ENCODE assay signal across 9 cellular contexts in genomic region chr9:136587145-136587943, GRCh38. TPM values are rescaled to one million over a fixed set of nuclear protein-coding genes. Genes with fewer than 3 reads are reported as not detected.
DNase-seq lines count a peak whose midpoint lies in the region; ATAC-seq and TF ChIP-seq lines count a peak whose summit lies in the region.
"Had no signal": no experiment of that assay in that cellular context is flagged by ENCODE, and none has a peak within 500 bp of the region (broad histone marks: within the 10 kb centered on the region; RNA-seq: fewer than 3 reads in every experiment).

No MANE protein-coding gene starts in this region.

- H3K4me3 ChIP-seq in HL-60 (replicated peaks; ENCODE audit: insufficient read depth, low read length) (0 out of 2 replicates have a peak overlapping the region, but pooled peaks have one; percentile 1), skin epidermis (no peak overlapping the region)

- peak overlapping the region; percentile 64 for H3K27ac ChIP-seq in HL-60 (replicated peaks)
- H3K27ac ChIP-seq in skin epidermis, result peak overlapping the region in 15 of 21 experiments; percentile 1 to 78 (median 25)

- H3K27me3 Mint-ChIP-seq in WTC11 (ENCODE audit: low read depth), result no peaks in the 10 kb centered on the region; the same call in 1 of the 2 replicates

- H3K27ac Mint-ChIP-seq in WTC11, result no peak overlapping the region; the same call in 1 of the 2 replicates

- CTCF ChIA-PET in WTC11 (lab: Charles Lee), result interaction anchor here (0.7 to 2.9 kb wide), 15 partner anchors 9 to 223 kb away, joined by 3 to 17 read pairs (median 4); partner anchors contain the start of gene DNLZ

- DNase-seq in HL-60 (ENCODE audit: low read depth in 1 of 2, low spot score in 1 of 2) (peak; percentile 94 to 97), WTC11 (ENCODE audit: low spot score) (peak; percentile 86), iPS-NIHi11 (ENCODE audit: low spot score) (peak; percentile 67), mesenteric fat pad (ENCODE audit: low spot score) (no peak), GM20000 (ENCODE audit: low spot score) (no peak)
- DNase-seq in stimulated activated CD8-positive, alpha-beta memory T cell treated with anti-CD3 and anti-CD28 coated beads, Interleukin-4, amount 100 ng/mL, for 48 hours, result no peak

- peak overlapping the region; percentile 29 for H3K4me3 Mint-ChIP-seq in WTC11

- TF ChIP-seq CTCF in HL-60 (IDR thresholded peaks at IDR 0.05; ENCODE audit: insufficient read depth, low read length), result no peak
- TF ChIP-seq CTCF in WTC11 (IDR thresholded peaks at IDR 0.05), result no peak
- TF ChIP-seq CTCF in GM20000 (IDR thresholded peaks at IDR 0.05; ENCODE audit: extremely low read depth, missing control alignments), result no peak

- H3K9me3 Mint-ChIP-seq in WTC11, result no peaks in the 10 kb centered on the region
- H3K9me3 Mint-ChIP-seq: activated naive CD4-positive, alpha-beta T cell treated with anti-CD3 and anti-CD28 coated beads, Interleukin-2, amount 50 U/mL, for 72 hours had no signal

- peak; percentile 58 for ATAC-seq in WTC11
- no peak for ATAC-seq in GM21723 (IDR thresholded peaks at IDR 0.05; ENCODE audit: unreplicated experiment)

- POLR2A ChIA-PET in WTC11 (lab: Charles Lee), result interaction anchor here (0.6 to 2.5 kb wide), 5 partner anchors 9 to 654 kb away, joined by 3 to 28 read pairs (median 4); partner anchors contain the start of gene TUBB4B

- no peaks in the 10 kb centered on the region for H3K36me3 Mint-ChIP-seq in WTC11
- H3K36me3 Mint-ChIP-seq: activated naive CD4-positive, alpha-beta T cell treated with anti-CD3 and anti-CD28 coated beads, Interleukin-2, amount 50 U/mL, for 72 hours had no signal

- H3K27me3 ChIP-seq in HL-60 (ENCODE audit: insufficient read depth, poor library complexity, severe bottlenecking), result no peaks in the 10 kb centered on the region

- H3K4me1 Mint-ChIP-seq in WTC11, result peaks cover 39% of the 10 kb centered on the region

TF ChIP-seq in WTC11, 78 proteins besides CTCF, POLR2A, EP300 and RAD21 (continues in another document):
- TF ChIP-seq NFYB (CRISPR knock-in tag; conservative IDR thresholded peaks at IDR 0.05; ENCODE audit: low read depth) (no peak), SP1 (CRISPR knock-in tag; conservative IDR thresholded peaks at IDR 0.05) (0 out of 2 replicates have a peak, but pooled peaks have one; percentile 22), ZBTB21 (CRISPR knock-in tag; IDR thresholded peaks at IDR 0.05; ENCODE audit: borderline replicate concordance) (no peak), NFATC4 (CRISPR knock-in tag; IDR thresholded peaks at IDR 0.05) (no peak), CDX4 (CRISPR knock-in tag; IDR thresholded peaks at IDR 0.05; ENCODE audit: borderline replicate concordance) (no peak), MLX (CRISPR knock-in tag; IDR thresholded peaks at IDR 0.05) (no peak), FOXJ3 (CRISPR knock-in tag; IDR thresholded peaks at IDR 0.05; ENCODE audit: borderline replicate concordance) (no peak), ZNF671 (CRISPR knock-in tag; IDR thresholded peaks at IDR 0.05) (no peak), MYBL2 (CRISPR knock-in tag; IDR thresholded peaks at IDR 0.05) (no peak; the same call in 1 of the 2 replicates)
- TF ChIP-seq, protein P1, sequence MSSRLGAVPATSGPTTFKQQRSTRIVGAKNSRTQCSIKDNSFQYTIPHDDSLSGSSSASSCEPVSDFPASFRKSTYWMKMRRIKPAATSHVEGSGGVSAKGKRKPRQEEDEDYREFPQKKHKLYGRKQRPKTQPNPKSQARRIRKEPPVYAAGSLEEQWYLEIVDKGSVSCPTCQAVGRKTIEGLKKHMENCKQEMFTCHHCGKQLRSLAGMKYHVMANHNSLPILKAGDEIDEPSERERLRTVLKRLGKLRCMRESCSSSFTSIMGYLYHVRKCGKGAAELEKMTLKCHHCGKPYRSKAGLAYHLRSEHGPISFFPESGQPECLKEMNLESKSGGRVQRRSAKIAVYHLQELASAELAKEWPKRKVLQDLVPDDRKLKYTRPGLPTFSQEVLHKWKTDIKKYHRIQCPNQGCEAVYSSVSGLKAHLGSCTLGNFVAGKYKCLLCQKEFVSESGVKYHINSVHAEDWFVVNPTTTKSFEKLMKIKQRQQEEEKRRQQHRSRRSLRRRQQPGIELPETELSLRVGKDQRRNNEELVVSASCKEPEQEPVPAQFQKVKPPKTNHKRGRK (CRISPR knock-in tag; IDR thresholded peaks at IDR 0.05; ENCODE audit: borderline replicate concordance), result no peak
- TF ChIP-seq, protein P2, sequence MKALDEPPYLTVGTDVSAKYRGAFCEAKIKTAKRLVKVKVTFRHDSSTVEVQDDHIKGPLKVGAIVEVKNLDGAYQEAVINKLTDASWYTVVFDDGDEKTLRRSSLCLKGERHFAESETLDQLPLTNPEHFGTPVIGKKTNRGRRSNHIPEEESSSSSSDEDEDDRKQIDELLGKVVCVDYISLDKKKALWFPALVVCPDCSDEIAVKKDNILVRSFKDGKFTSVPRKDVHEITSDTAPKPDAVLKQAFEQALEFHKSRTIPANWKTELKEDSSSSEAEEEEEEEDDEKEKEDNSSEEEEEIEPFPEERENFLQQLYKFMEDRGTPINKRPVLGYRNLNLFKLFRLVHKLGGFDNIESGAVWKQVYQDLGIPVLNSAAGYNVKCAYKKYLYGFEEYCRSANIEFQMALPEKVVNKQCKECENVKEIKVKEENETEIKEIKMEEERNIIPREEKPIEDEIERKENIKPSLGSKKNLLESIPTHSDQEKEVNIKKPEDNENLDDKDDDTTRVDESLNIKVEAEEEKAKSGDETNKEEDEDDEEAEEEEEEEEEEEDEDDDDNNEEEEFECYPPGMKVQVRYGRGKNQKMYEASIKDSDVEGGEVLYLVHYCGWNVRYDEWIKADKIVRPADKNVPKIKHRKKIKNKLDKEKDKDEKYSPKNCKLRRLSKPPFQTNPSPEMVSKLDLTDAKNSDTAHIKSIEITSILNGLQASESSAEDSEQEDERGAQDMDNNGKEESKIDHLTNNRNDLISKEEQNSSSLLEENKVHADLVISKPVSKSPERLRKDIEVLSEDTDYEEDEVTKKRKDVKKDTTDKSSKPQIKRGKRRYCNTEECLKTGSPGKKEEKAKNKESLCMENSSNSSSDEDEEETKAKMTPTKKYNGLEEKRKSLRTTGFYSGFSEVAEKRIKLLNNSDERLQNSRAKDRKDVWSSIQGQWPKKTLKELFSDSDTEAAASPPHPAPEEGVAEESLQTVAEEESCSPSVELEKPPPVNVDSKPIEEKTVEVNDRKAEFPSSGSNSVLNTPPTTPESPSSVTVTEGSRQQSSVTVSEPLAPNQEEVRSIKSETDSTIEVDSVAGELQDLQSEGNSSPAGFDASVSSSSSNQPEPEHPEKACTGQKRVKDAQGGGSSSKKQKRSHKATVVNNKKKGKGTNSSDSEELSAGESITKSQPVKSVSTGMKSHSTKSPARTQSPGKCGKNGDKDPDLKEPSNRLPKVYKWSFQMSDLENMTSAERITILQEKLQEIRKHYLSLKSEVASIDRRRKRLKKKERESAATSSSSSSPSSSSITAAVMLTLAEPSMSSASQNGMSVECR (CRISPR knock-in tag; IDR thresholded peaks at IDR 0.05; ENCODE audit: borderline replicate concordance), result no peak
- TF ChIP-seq, protein P3, sequence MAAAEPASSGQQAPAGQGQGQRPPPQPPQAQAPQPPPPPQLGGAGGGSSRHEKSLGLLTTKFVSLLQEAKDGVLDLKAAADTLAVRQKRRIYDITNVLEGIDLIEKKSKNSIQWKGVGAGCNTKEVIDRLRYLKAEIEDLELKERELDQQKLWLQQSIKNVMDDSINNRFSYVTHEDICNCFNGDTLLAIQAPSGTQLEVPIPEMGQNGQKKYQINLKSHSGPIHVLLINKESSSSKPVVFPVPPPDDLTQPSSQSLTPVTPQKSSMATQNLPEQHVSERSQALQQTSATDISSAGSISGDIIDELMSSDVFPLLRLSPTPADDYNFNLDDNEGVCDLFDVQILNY (CRISPR knock-in tag; IDR thresholded peaks at IDR 0.05), result no peak
- TF ChIP-seq, protein P4, sequence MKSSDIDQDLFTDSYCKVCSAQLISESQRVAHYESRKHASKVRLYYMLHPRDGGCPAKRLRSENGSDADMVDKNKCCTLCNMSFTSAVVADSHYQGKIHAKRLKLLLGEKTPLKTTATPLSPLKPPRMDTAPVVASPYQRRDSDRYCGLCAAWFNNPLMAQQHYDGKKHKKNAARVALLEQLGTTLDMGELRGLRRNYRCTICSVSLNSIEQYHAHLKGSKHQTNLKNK (CRISPR knock-in tag; IDR thresholded peaks at IDR 0.05), result no peak
- TF ChIP-seq, protein P5, sequence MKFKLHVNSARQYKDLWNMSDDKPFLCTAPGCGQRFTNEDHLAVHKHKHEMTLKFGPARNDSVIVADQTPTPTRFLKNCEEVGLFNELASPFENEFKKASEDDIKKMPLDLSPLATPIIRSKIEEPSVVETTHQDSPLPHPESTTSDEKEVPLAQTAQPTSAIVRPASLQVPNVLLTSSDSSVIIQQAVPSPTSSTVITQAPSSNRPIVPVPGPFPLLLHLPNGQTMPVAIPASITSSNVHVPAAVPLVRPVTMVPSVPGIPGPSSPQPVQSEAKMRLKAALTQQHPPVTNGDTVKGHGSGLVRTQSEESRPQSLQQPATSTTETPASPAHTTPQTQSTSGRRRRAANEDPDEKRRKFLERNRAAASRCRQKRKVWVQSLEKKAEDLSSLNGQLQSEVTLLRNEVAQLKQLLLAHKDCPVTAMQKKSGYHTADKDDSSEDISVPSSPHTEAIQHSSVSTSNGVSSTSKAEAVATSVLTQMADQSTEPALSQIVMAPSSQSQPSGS (CRISPR knock-in tag; IDR thresholded peaks at IDR 0.05; ENCODE audit: borderline replicate concordance, low read depth), result no peak
- TF ChIP-seq, protein P6, sequence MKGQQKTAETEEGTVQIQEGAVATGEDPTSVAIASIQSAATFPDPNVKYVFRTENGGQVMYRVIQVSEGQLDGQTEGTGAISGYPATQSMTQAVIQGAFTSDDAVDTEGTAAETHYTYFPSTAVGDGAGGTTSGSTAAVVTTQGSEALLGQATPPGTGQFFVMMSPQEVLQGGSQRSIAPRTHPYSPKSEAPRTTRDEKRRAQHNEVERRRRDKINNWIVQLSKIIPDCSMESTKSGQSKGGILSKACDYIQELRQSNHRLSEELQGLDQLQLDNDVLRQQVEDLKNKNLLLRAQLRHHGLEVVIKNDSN (CRISPR knock-in tag; IDR thresholded peaks at IDR 0.05), result no peak

RNA-seq across cellular contexts. Expression of gene NOTCH1, which starts 41.5 kb away (rescaled TPM):
- total RNA-seq in WTC11 (2021), result 76.7 to 95.6 TPM (median 79.2 TPM) in 3 replicates
- 89.5 TPM for total RNA-seq in mesenteric fat pad

Comparison
In these comparisons a context has a peak if more than half of its experiments do, and no peak if none do; other contexts are left out.
1. DNase-seq: peak in HL-60 (2 of 2), WTC11 (single experiment) and iPS-NIHi11 (single experiment); none in mesenteric fat pad (single experiment), GM20000 (single experiment) and stimulated activated CD8-positive, alpha-beta memory T cell treated with anti-CD3 and anti-CD28 coated beads, Interleukin-4, amount 100 ng/mL, for 48 hours (single experiment).